ENCODE assay signal across 21 cellular contexts in genomic region chr20:46355778-46356177, GRCh38. TPM values are rescaled to one million over a fixed set of nuclear protein-coding genes. Genes with fewer than 3 reads are reported as not detected.
DNase-seq lines count a peak whose midpoint lies in the region; ATAC-seq and TF ChIP-seq lines count a peak whose summit lies in the region.
"Had no signal": no experiment of that assay in that cellular context is flagged by ENCODE, and none has a peak within 500 bp of the region (broad histone marks: within the 10 kb centered on the region; RNA-seq: fewer than 3 reads in every experiment).

No MANE protein-coding gene starts in this region.

- no peak for DNase-seq in stimulated activated naive CD8-positive, alpha-beta T cell treated with anti-CD3 and anti-CD28 coated beads, Interleukin-15, Interleukin-2, amounts not matched to agents 100 U/mL and 50 U/mL, for 24 hours
- no peak for DNase-seq in stimulated activated naive CD8-positive, alpha-beta T cell treated with anti-CD3 and anti-CD28 coated beads, Interleukin-15, amount 100 ng/mL, for 72 hours
- no peak for DNase-seq in activated CD8-positive, alpha-beta T cell treated with anti-CD3 and anti-CD28 coated beads, Interleukin-2, amount 10 ng/mL, durations not matched to agents 7 days and 5 days
- no peak for DNase-seq in glutamatergic neuron
- no peak for DNase-seq in upper lobe of right lung
- DNase-seq in GM10266 (ENCODE audit: extremely low spot score): no peak
- DNase-seq: activated CD4-positive, alpha-beta T cell treated with anti-CD3 and anti-CD28 coated beads for 4 hours; amygdala; DMS 273 treated with DMSO at 0.1 percent for 48 hours; foreskin fibroblast; GM23248; mucosa of descending colon; NCI-H2081; NCI-H526 treated with DMSO at 0.1 percent for 48 hours; ovary; PC-3; T1000 had no signal

- peaks cover 18% of the 10 kb centered on the region for H3K4me1 ChIP-seq in upper lobe of right lung

- H3K36me3 Mint-ChIP-seq in activated CD8-positive, alpha-beta T cell treated with anti-CD3 and anti-CD28 coated beads, Interleukin-2, amount 10 ng/mL, durations not matched to agents 7 days and 5 days (ENCODE audit: low read depth): peaks cover 14% of the 10 kb centered on the region
- no peaks in the 10 kb centered on the region for H3K36me3 Mint-ChIP-seq in glutamatergic neuron (ENCODE audit: unreplicated experiment)

- H3K9me3 ChIP-seq in upper lobe of right lung: no peaks in the 10 kb centered on the region
- H3K9me3 ChIP-seq: mucosa of descending colon, ovary, SJSA1 had no signal

- TF ChIP-seq CTCF in glutamatergic neuron (IDR thresholded peaks at IDR 0.05; ENCODE audit: partially characterized antibody, unreplicated experiment) (no peak), upper lobe of right lung (IDR thresholded peaks at IDR 0.05) (no peak), GM10266 (IDR thresholded peaks at IDR 0.05; ENCODE audit: control insufficient read depth, insufficient read depth, low read depth, missing control alignments) (no peak)

- H3K27ac ChIP-seq in temporal lobe (ENCODE audit: low read depth, low read length): peak overlapping the region; percentile 48
- H3K27ac ChIP-seq in upper lobe of right lung: no peak overlapping the region
- H3K27ac ChIP-seq: GM23248, SJSA1 had no signal

- no peak overlapping the region for H3K4me3 Mint-ChIP-seq in stimulated activated naive CD8-positive, alpha-beta T cell treated with anti-CD3 and anti-CD28 coated beads, Interleukin-15, amount 100 ng/mL, for 72 hours
- no peak overlapping the region for H3K4me3 Mint-ChIP-seq in activated CD8-positive, alpha-beta T cell treated with anti-CD3 and anti-CD28 coated beads, Interleukin-2, amount 10 ng/mL, durations not matched to agents 7 days and 5 days
- H3K4me3 Mint-ChIP-seq in glutamatergic neuron (ENCODE audit: unreplicated experiment): peak overlapping the region; percentile 49

- CTCF ChIA-PET in activated CD8-positive, alpha-beta T cell treated with anti-CD3 and anti-CD28 coated beads, Interleukin-2, amount 10 ng/mL, durations not matched to agents 7 days and 5 days (lab: Charles Lee): no interaction called here

- POLR2A ChIA-PET in activated CD8-positive, alpha-beta T cell treated with anti-CD3 and anti-CD28 coated beads, Interleukin-2, amount 10 ng/mL, durations not matched to agents 7 days and 5 days (lab: Charles Lee): no interaction called here

- H3K27ac Mint-ChIP-seq in stimulated activated naive CD8-positive, alpha-beta T cell treated with anti-CD3 and anti-CD28 coated beads, Interleukin-15, amount 100 ng/mL, for 72 hours: peak overlapping the region in 1 of 2 donors; percentile 16
- peak overlapping the region; percentile 52 for H3K27ac Mint-ChIP-seq in activated CD8-positive, alpha-beta T cell treated with anti-CD3 and anti-CD28 coated beads, Interleukin-2, amount 10 ng/mL, durations not matched to agents 7 days and 5 days
- no peak overlapping the region for H3K27ac Mint-ChIP-seq in glutamatergic neuron (ENCODE audit: unreplicated experiment)

- H3K27me3 Mint-ChIP-seq in stimulated activated naive CD8-positive, alpha-beta T cell treated with anti-CD3 and anti-CD28 coated beads, Interleukin-15, amount 100 ng/mL, for 72 hours: no peaks in the 10 kb centered on the region
- H3K27me3 Mint-ChIP-seq in activated CD8-positive, alpha-beta T cell treated with anti-CD3 and anti-CD28 coated beads, Interleukin-2, amount 10 ng/mL, durations not matched to agents 7 days and 5 days (ENCODE audit: low read depth): no peaks in the 10 kb centered on the region
- H3K27me3 Mint-ChIP-seq in glutamatergic neuron (ENCODE audit: unreplicated experiment): peaks cover 1% of the 10 kb centered on the region

- H3K4me3 ChIP-seq in upper lobe of right lung: no peak overlapping the region
- H3K4me3 ChIP-seq: GM23248, mucosa of descending colon, ovary, SJSA1 had no signal

- H3K27me3 ChIP-seq in upper lobe of right lung: no peaks in the 10 kb centered on the region
- H3K27me3 ChIP-seq: ovary, SJSA1 had no signal

- H3K4me1 Mint-ChIP-seq in stimulated activated naive CD8-positive, alpha-beta T cell treated with anti-CD3 and anti-CD28 coated beads, Interleukin-15, amount 100 ng/mL, for 72 hours: peaks cover 51% of the 10 kb centered on the region
- H3K4me1 Mint-ChIP-seq in activated CD8-positive, alpha-beta T cell treated with anti-CD3 and anti-CD28 coated beads, Interleukin-2, amount 10 ng/mL, durations not matched to agents 7 days and 5 days (ENCODE audit: low read depth): peaks cover 32% of the 10 kb centered on the region
- H3K4me1 Mint-ChIP-seq in glutamatergic neuron (ENCODE audit: low read depth, unreplicated experiment): peaks cover 11% of the 10 kb centered on the region

- peaks cover 22% of the 10 kb centered on the region for H3K36me3 ChIP-seq in upper lobe of right lung
- H3K36me3 ChIP-seq: ovary had no signal

- peak; percentile 34 for ATAC-seq in stimulated activated naive CD8-positive, alpha-beta T cell treated with anti-CD3 and anti-CD28 coated beads, Interleukin-15, Interleukin-2, amounts not matched to agents 100 U/mL and 50 U/mL, for 24 hours
- no peak for ATAC-seq in stimulated activated naive CD8-positive, alpha-beta T cell treated with anti-CD3 and anti-CD28 coated beads, Interleukin-15, amount 100 ng/mL, for 72 hours
- no peak for ATAC-seq in activated CD8-positive, alpha-beta T cell treated with anti-CD3 and anti-CD28 coated beads, Interleukin-2, amount 10 ng/mL, durations not matched to agents 7 days and 5 days
- ATAC-seq in GM18907 (IDR thresholded peaks at IDR 0.05; ENCODE audit: unreplicated experiment): no peak
- ATAC-seq in upper lobe of right lung: no peak
- ATAC-seq: mucosa of descending colon, PC-3 had no signal

- H3K9me3 Mint-ChIP-seq in stimulated activated naive CD8-positive, alpha-beta T cell treated with anti-CD3 and anti-CD28 coated beads, Interleukin-15, amount 100 ng/mL, for 72 hours: no peaks in the 10 kb centered on the region
- H3K9me3 Mint-ChIP-seq in activated CD8-positive, alpha-beta T cell treated with anti-CD3 and anti-CD28 coated beads, Interleukin-2, amount 10 ng/mL, durations not matched to agents 7 days and 5 days (ENCODE audit: insufficient read depth): no peaks in the 10 kb centered on the region
- H3K9me3 Mint-ChIP-seq in glutamatergic neuron (ENCODE audit: unreplicated experiment): no peaks in the 10 kb centered on the region

- intact Hi-C loops in upper lobe of right lung (cut with DNase I): no loop called here

RNA-seq across cellular contexts. Expression of gene CDH22, which starts 47.5 kb away (rescaled TPM):
- total RNA-seq in activated CD8-positive, alpha-beta T cell treated with anti-CD3 and anti-CD28 coated beads, Interleukin-2, amount 10 ng/mL, durations not matched to agents 7 days and 5 days: not detected
- total RNA-seq in glutamatergic neuron (ENCODE audit: unreplicated experiment) (7.9 TPM), temporal lobe (2.2 TPM), upper lobe of right lung (0.46 TPM)
- total RNA-seq: endothelial cell of umbilical vein, GM23248, PC-3, SJSA1 had no signal

RNA-seq across cellular contexts. Expression of gene ELMO2, which starts 50.6 kb away (rescaled TPM):
- total RNA-seq in activated CD8-positive, alpha-beta T cell treated with anti-CD3 and anti-CD28 coated beads, Interleukin-2, amount 10 ng/mL, durations not matched to agents 7 days and 5 days: 10 to 100 TPM; 66.1 to 82.3 TPM
- total RNA-seq in glutamatergic neuron (ENCODE audit: unreplicated experiment) (60.3 TPM), temporal lobe (55.3 TPM), upper lobe of right lung (57.0 TPM)
